In genomic region chr10:126349096-126349495, GRCh38 we compare ENCODE assay signal across 17 cellular contexts. TPM values are rescaled to one million over a fixed set of nuclear protein-coding genes. Genes with fewer than 3 reads are reported as not detected.
"Had no signal": no experiment of that assay in that cellular context is flagged by ENCODE, and none has a peak within 500 bp of the region (broad histone marks: within the 10 kb centered on the region; RNA-seq: fewer than 3 reads in every experiment).

No MANE protein-coding gene starts in this region.

- H3K9me3 ChIP-seq: adrenal gland, ascending aorta, colonic mucosa, mucosa of descending colon, thyroid gland, upper lobe of right lung had no signal

- H3K4me2 ChIP-seq: neural progenitor cell had no signal

- H3K4me1 ChIP-seq: adrenal gland, ascending aorta, colonic mucosa, foreskin keratinocyte, upper lobe of right lung had no signal

- H3K27me3 ChIP-seq: ascending aorta, colonic mucosa, neural progenitor cell, thyroid gland, upper lobe of right lung had no signal

- H3K4me3 ChIP-seq: adrenal gland, ascending aorta, colonic mucosa, mucosa of descending colon, neural progenitor cell, thyroid gland, upper lobe of right lung had no signal

- H2AFZ ChIP-seq: neural progenitor cell had no signal

- H3K9ac ChIP-seq: neural progenitor cell had no signal

- H3K36me3 ChIP-seq: adrenal gland, ascending aorta, colonic mucosa, neural progenitor cell, thyroid gland, upper lobe of right lung had no signal

- H3K27ac ChIP-seq: adrenal gland, ascending aorta, colonic mucosa, epithelial cell of prostate, foreskin keratinocyte, neural progenitor cell, thyroid gland, upper lobe of right lung had no signal

- DNase-seq: activated naive CD4-positive, alpha-beta T cell; activated T-cell treated with anti-CD3 and anti-CD28 coated beads, Interleukin-2, amount 50 U/mL, for 24 hours; adrenal gland; colonic mucosa; foreskin keratinocyte; islet precursor cell; left cardiac atrium; mucosa of descending colon; naive B cell; stimulated activated CD4-positive, alpha-beta T cell treated with anti-CD3 and anti-CD28 coated beads, Interleukin-4, amount 100 ng/mL, for 24 hours; stimulated activated naive CD8-positive, alpha-beta T cell treated with anti-CD3 and anti-CD28 coated beads, Interleukin-15, Interleukin-2, amounts not matched to agents 100 U/mL and 50 U/mL, for 24 hours; T-helper 1 cell; thyroid gland; upper lobe of right lung had no signal

RNA-seq across cellular contexts. Expression of gene ADAM12, which starts 39.2 kb away (rescaled TPM):
- total RNA-seq: ascending aorta had no signal
